8 cellular contexts compared by ENCODE assay signal in genomic region chr10:17599089-17599488, GRCh38. TPM values are rescaled to one million over a fixed set of nuclear protein-coding genes. Genes with fewer than 3 reads are reported as not detected.
DNase-seq lines count a peak whose midpoint lies in the region; ATAC-seq and TF ChIP-seq lines count a peak whose summit lies in the region.

No MANE protein-coding gene starts in this region.

- TF ChIP-seq CTCF in heart right ventricle (IDR thresholded peaks at IDR 0.05) (peak in 7 of 9 donors; percentile 29 to 55 (median 35)), epithelial cell of esophagus (IDR thresholded peaks at IDR 0.05; ENCODE audit: insufficient read depth, low read depth, low read length, missing control alignments) (peak; percentile 49), upper lobe of right lung (IDR thresholded peaks at IDR 0.05) (peak; percentile 28), mucosa of descending colon (IDR thresholded peaks at IDR 0.05) (no peak)

- peak in 1 of 2 donors; percentile 22 for DNase-seq in heart right ventricle
- DNase-seq in Right ventricle myocardium superior, result no peak
- DNase-seq in NCI-H748 (lab: John Stamatoyannopoulos, UW; ENCODE audit: unreplicated experiment), result peak; percentile 47
- peak; percentile 40 for DNase-seq in epithelial cell of esophagus (ENCODE audit: low read depth)
- no peak for DNase-seq in upper lobe of right lung
- no peak for DNase-seq in HuH-7.5 (ENCODE audit: low spot score)
- DNase-seq in NCI-H446 (lab: John Stamatoyannopoulos, UW), result no peak
- no peak for DNase-seq in mucosa of descending colon

- no peaks in the 10 kb centered on the region for H3K27me3 ChIP-seq in heart right ventricle
- H3K27me3 ChIP-seq in upper lobe of right lung, result no peaks in the 10 kb centered on the region

- H3K36me3 ChIP-seq in heart right ventricle (peaks cover 0 to 26% (median 0%) of the 10 kb centered on the region in 9 donors), upper lobe of right lung (peaks cover 6% of the 10 kb centered on the region), mucosa of descending colon (ENCODE audit: low read depth) (no peaks in the 10 kb centered on the region)

- no peak overlapping the region for H3K4me3 ChIP-seq in heart right ventricle
- no peak overlapping the region for H3K4me3 ChIP-seq in epithelial cell of esophagus (ENCODE audit: low read length)
- no peak overlapping the region for H3K4me3 ChIP-seq in upper lobe of right lung
- no peak overlapping the region for H3K4me3 ChIP-seq in mucosa of descending colon

- WGBS in heart right ventricle, 2 donors, result 45 to 58% methylated on average over 8 of the region's 8 CpGs

- ATAC-seq in heart right ventricle, result peak in 4 of 8 donors; percentile 35 to 62 (median 42)
- ATAC-seq in Right ventricle myocardium superior (ENCODE audit: poor library complexity), result no peak
- peak; percentile 32 for ATAC-seq in upper lobe of right lung
- no peak for ATAC-seq in mucosa of descending colon

- H3K27ac ChIP-seq in heart right ventricle (no peak overlapping the region), upper lobe of right lung (no peak overlapping the region)

- no peaks in the 10 kb centered on the region for H3K9me3 ChIP-seq in heart right ventricle
- H3K9me3 ChIP-seq in upper lobe of right lung, result no peaks in the 10 kb centered on the region
- H3K9me3 ChIP-seq in mucosa of descending colon, result no peaks in the 10 kb centered on the region

- intact Hi-C loops in heart right ventricle (cut with DNase I) (loop anchor here in 4 of 10 donors (5.0 to 10.0 kb wide), 3 partner anchors 124 to 194 kb away; no protein-coding TSS in a partner anchor), Right ventricle myocardium superior (cut with DNase I) (no loop called here), upper lobe of right lung (cut with DNase I) (no loop called here), mucosa of descending colon (cut with DNase I, micrococcal nuclease) (no loop called here)

- peaks cover 0 to 7% (median 0%) of the 10 kb centered on the region in 9 donors for H3K4me1 ChIP-seq in heart right ventricle
- no peaks in the 10 kb centered on the region for H3K4me1 ChIP-seq in upper lobe of right lung
- H3K4me1 ChIP-seq in mucosa of descending colon (ENCODE audit: low read depth), result no peaks in the 10 kb centered on the region

RNA-seq across cellular contexts. Expression of gene HACD1, which starts 18.1 kb away (rescaled TPM):
- total RNA-seq in heart right ventricle, result 100 to 1,000 TPM; 133 to 227 (median 170) TPM
- polyA plus RNA-seq in heart right ventricle, result 100 to 1,000 TPM; 109 to 242 TPM
- 139 TPM for total RNA-seq in Right ventricle myocardium superior
- 34.3 TPM for total RNA-seq in upper lobe of right lung
- total RNA-seq in mucosa of descending colon, result 10 to 100 TPM in 1 of 3 donors, 1 to 10 TPM in 2; 2.8 to 33.8 (median 6.3) TPM

RNA-seq across cellular contexts. Expression of gene STAM, which starts 44.9 kb away (rescaled TPM):
- total RNA-seq in heart right ventricle, result 10 to 100 TPM; 22.8 to 43.5 (median 31.8) TPM
- 10 to 100 TPM in 1 of 2 donors, 1 to 10 TPM in 1; 9.9 to 10.7 TPM for polyA plus RNA-seq in heart right ventricle
- total RNA-seq in Right ventricle myocardium superior, result 18.0 TPM
- 35.4 TPM for total RNA-seq in upper lobe of right lung
- 10 to 100 TPM; 16.4 to 17.8 (median 17.6) TPM for total RNA-seq in mucosa of descending colon

Comparison
In these comparisons a context has a peak if more than half of its experiments do, and no peak if none do; other contexts are left out.
1. DNase-seq: peak in NCI-H748 (single experiment) and epithelial cell of esophagus (single experiment); none in Right ventricle myocardium superior (single experiment), upper lobe of right lung (single experiment), HuH-7.5 (single experiment), NCI-H446 (0 of 2) and mucosa of descending colon (0 of 3).